Comparison of ENCODE assay signal across 8 cellular contexts in genomic region chr3:27368831-27369607, GRCh38. TPM values are rescaled to one million over a fixed set of nuclear protein-coding genes. Genes with fewer than 3 reads are reported as not detected.
DNase-seq lines count a peak whose midpoint lies in the region; ATAC-seq and TF ChIP-seq lines count a peak whose summit lies in the region.

Gene NEK10, minus strand, starts transcription at chr3:27369383. Its CDS starts 16,501 bp downstream, at chr3:27352882.

- in situ Hi-C loops in Panc1 (cut with HindIII; ENCODE audit: low pct_unique_long_range_greater_than_20kb, low sequenced_read_pairs), result no loop called here

- no peaks in the 10 kb centered on the region for H3K9me3 Mint-ChIP-seq in Calu3 (ENCODE audit: low read depth, unreplicated experiment)
- H3K9me3 Mint-ChIP-seq in activated T-helper 17 cell treated with anti-CD3 and anti-CD28 coated beads, Interleukin-2, amount 50 U/mL, for 72 hours, result no peaks in the 10 kb centered on the region
- no peaks in the 10 kb centered on the region for H3K9me3 Mint-ChIP-seq in natural killer cell
- H3K9me3 Mint-ChIP-seq in stimulated activated effector memory CD8-positive, alpha-beta T cell treated with anti-CD3 and anti-CD28 coated beads, Interleukin-12 subunit alpha, Interleukin-12 subunit beta, amount 100 ng/mL, for 72 hours, result no peaks in the 10 kb centered on the region

- H3K9me3 ChIP-seq in Panc1 (ENCODE audit: control insufficient read depth, insufficient read depth, low read depth, low read length), result no peaks in the 10 kb centered on the region

- intact Hi-C loops in Calu3 (cut with micrococcal nuclease; ENCODE audit: unreplicated experiment) (no loop called here), Panc1 (cut with micrococcal nuclease; ENCODE audit: unreplicated experiment) (loop anchor here (10.0 kb wide), 1 partner anchor 224 kb away; no protein-coding TSS in a partner anchor), natural killer cell (cut with micrococcal nuclease) (loop anchor here (5.0 kb wide), 1 partner anchor 113 kb away; the partner anchor contains the start of gene SLC4A7)

- BruUV-seq in Calu3 (replicated peaks; lab: Mats Ljungman, UMichigan) (no TSS peak), Panc1 (replicated peaks; lab: Mats Ljungman, UMichigan) (no TSS peak)

- peaks cover 8% of the 10 kb centered on the region for H3K4me1 Mint-ChIP-seq in Calu3 (ENCODE audit: low read depth, unreplicated experiment)
- H3K4me1 Mint-ChIP-seq in activated T-helper 17 cell treated with anti-CD3 and anti-CD28 coated beads, Interleukin-2, amount 50 U/mL, for 72 hours, result peaks cover 13% of the 10 kb centered on the region
- H3K4me1 Mint-ChIP-seq in natural killer cell, result peaks cover 17 to 21% of the 10 kb centered on the region in 2 donors
- H3K4me1 Mint-ChIP-seq in stimulated activated effector memory CD8-positive, alpha-beta T cell treated with anti-CD3 and anti-CD28 coated beads, Interleukin-12 subunit alpha, Interleukin-12 subunit beta, amount 100 ng/mL, for 72 hours, result peaks cover 21% of the 10 kb centered on the region

- TF ChIP-seq CTCF in Calu3 (IDR thresholded peaks at IDR 0.05; ENCODE audit: unreplicated experiment), result no peak
- no peak for TF ChIP-seq CTCF in Panc1 (IDR thresholded peaks at IDR 0.05)
- no peak for TF ChIP-seq CTCF in fibroblast of the aortic adventitia (IDR thresholded peaks at IDR 0.05; ENCODE audit: insufficient read depth, low read length)
- no peak for TF ChIP-seq CTCF in natural killer cell (IDR thresholded peaks at IDR 0.05)

- H3K4me3 ChIP-seq in Panc1 (ENCODE audit: low read depth in 2 of 2, low read length in 2 of 2), result peak within 1 kb of the TSS in 1 of 2 experiments; percentile 44; a peak in 2 of 4 replicates
- peak within 1 kb of the TSS; percentile 55 for H3K4me3 ChIP-seq in fibroblast of the aortic adventitia (ENCODE audit: low read depth, low read length)

- H3K36me3 Mint-ChIP-seq in Calu3 (ENCODE audit: insufficient read depth, unreplicated experiment) (peaks cover 16% of the 10 kb centered on the region), natural killer cell (no peaks in the 10 kb centered on the region)
- H3K36me3 Mint-ChIP-seq in activated T-helper 17 cell treated with anti-CD3 and anti-CD28 coated beads, Interleukin-2, amount 50 U/mL, for 72 hours (ENCODE audit: low read depth), result peaks cover 10% of the 10 kb centered on the region
- peaks cover 24% of the 10 kb centered on the region for H3K36me3 Mint-ChIP-seq in stimulated activated effector memory CD8-positive, alpha-beta T cell treated with anti-CD3 and anti-CD28 coated beads, Interleukin-12 subunit alpha, Interleukin-12 subunit beta, amount 100 ng/mL, for 72 hours

- CTCF ChIA-PET in Calu3 (lab: Charles Lee) (no interaction called here), Panc1 (lab: Charles Lee) (no interaction called here)

- peak within 1 kb of the TSS; percentile 99 for H3K4me3 Mint-ChIP-seq in Calu3 (ENCODE audit: low read depth, unreplicated experiment)
- H3K4me3 Mint-ChIP-seq in activated T-helper 17 cell treated with anti-CD3 and anti-CD28 coated beads, Interleukin-2, amount 50 U/mL, for 72 hours, result peak within 1 kb of the TSS; percentile 98
- H3K4me3 Mint-ChIP-seq in natural killer cell, result peak within 1 kb of the TSS; percentile 96
- H3K4me3 Mint-ChIP-seq in stimulated activated effector memory CD8-positive, alpha-beta T cell treated with anti-CD3 and anti-CD28 coated beads, Interleukin-12 subunit alpha, Interleukin-12 subunit beta, amount 100 ng/mL, for 72 hours, result peak within 1 kb of the TSS; percentile 94

- ATAC-seq in GM21515 (IDR thresholded peaks at IDR 0.05; ENCODE audit: unreplicated experiment) (peak; percentile 100), Panc1 (peak; percentile 85), natural killer cell (peak; percentile 97 to 100 (median 99))
- ATAC-seq in activated T-helper 17 cell treated with anti-CD3 and anti-CD28 coated beads, Interleukin-2, amount 50 U/mL, for 72 hours (replicated peaks), result peak; percentile 99
- peak; percentile 99 for ATAC-seq in stimulated activated effector memory CD8-positive, alpha-beta T cell treated with anti-CD3 and anti-CD28 coated beads, Interleukin-12 subunit alpha, Interleukin-12 subunit beta, amount 100 ng/mL, for 72 hours

- H3K27me3 ChIP-seq in Panc1 (ENCODE audit: control insufficient read depth, insufficient read depth, low read length), result no peaks in the 10 kb centered on the region

- peak within 1 kb of the TSS; percentile 95 for H3K27ac Mint-ChIP-seq in Calu3 (ENCODE audit: unreplicated experiment)
- peak within 1 kb of the TSS; percentile 87 for H3K27ac Mint-ChIP-seq in activated T-helper 17 cell treated with anti-CD3 and anti-CD28 coated beads, Interleukin-2, amount 50 U/mL, for 72 hours
- H3K27ac Mint-ChIP-seq in natural killer cell, result peak within 1 kb of the TSS; percentile 55 to 79
- H3K27ac Mint-ChIP-seq in stimulated activated effector memory CD8-positive, alpha-beta T cell treated with anti-CD3 and anti-CD28 coated beads, Interleukin-12 subunit alpha, Interleukin-12 subunit beta, amount 100 ng/mL, for 72 hours, result peak within 1 kb of the TSS; percentile 92

- peaks cover 12% of the 10 kb centered on the region for H3K36me3 ChIP-seq in Panc1 (ENCODE audit: control insufficient read depth, insufficient read depth, low read length)

- H3K27me3 Mint-ChIP-seq in Calu3 (ENCODE audit: unreplicated experiment) (no peaks in the 10 kb centered on the region), natural killer cell (ENCODE audit: low read depth in 2 of 2) (no peaks in the 10 kb centered on the region)
- no peaks in the 10 kb centered on the region for H3K27me3 Mint-ChIP-seq in activated T-helper 17 cell treated with anti-CD3 and anti-CD28 coated beads, Interleukin-2, amount 50 U/mL, for 72 hours

- no peak within 1 kb of the TSS for H3K27ac ChIP-seq in Panc1 (ENCODE audit: low read length)

- peaks cover 12% of the 10 kb centered on the region for H3K4me1 ChIP-seq in Panc1 (ENCODE audit: control insufficient read depth, insufficient read depth, low read length)

- POLR2A ChIA-PET in Panc1 (lab: Charles Lee), result no interaction called here

- peak; percentile 94 for DNase-seq in Calu3
- DNase-seq in HuH-7 (ENCODE audit: low spot score), result peak; percentile 98
- DNase-seq in Panc1 (ENCODE audit: low read depth, low spot score), result no peak
- DNase-seq in fibroblast of the aortic adventitia (ENCODE audit: low read depth), result peak; percentile 65
- DNase-seq in natural killer cell, result peak; percentile 89
- DNase-seq in stimulated activated effector memory CD8-positive, alpha-beta T cell treated with anti-CD3 and anti-CD28 coated beads, Interleukin-12 subunit alpha, Interleukin-12 subunit beta, amount 100 ng/mL, for 72 hours (ENCODE audit: low spot score in 2 of 2), result peak; percentile 74 to 91

RNA-seq across cellular contexts. Expression of gene NEK10, which starts in this region (rescaled TPM):
- total RNA-seq in Calu3 (2022) (1.7 and 2.3 TPM in 2 replicates), Panc1 (2021; ENCODE audit: unreplicated experiment) (5.7 TPM), fibroblast of the aortic adventitia (ENCODE audit: low replicate concordance) (13.1 and 27.1 TPM in 2 replicates), natural killer cell (1 to 10 TPM in 1 of 3 donors, under 1 TPM in 2; 0.68 to 1.6 (median 0.80) TPM)
- polyA plus RNA-seq in Panc1 (2012; ENCODE audit: insufficient read length), result 0.94 TPM
- total RNA-seq in activated T-helper 17 cell treated with anti-CD3 and anti-CD28 coated beads, Interleukin-2, amount 50 U/mL, for 72 hours, result 1 to 10 TPM in 1 of 2 donors, under 1 TPM in 1; 0.61 to 1.6 TPM
